25 cellular contexts compared by ENCODE assay signal in genomic region chr7:141203177-141203576, GRCh38.
"Had no signal": no experiment of that assay in that cellular context is flagged by ENCODE, and none has a peak within 500 bp of the region (broad histone marks: within the 10 kb centered on the region; RNA-seq: fewer than 3 reads in every experiment).

No MANE protein-coding gene starts in this region.

- ATAC-seq: natural killer cell; sciatic nerve; stimulated activated naive B cell treated with anti-CD40 and anti-IgM and Interleukin-4, amounts not matched to agents 10 μg/mL and 1 μg/mL and 100 μg/mL, for 72 hours; stimulated activated naive CD8-positive, alpha-beta T cell treated with anti-CD3 and anti-CD28 coated beads, Interleukin-15, Interleukin-2, amounts not matched to agents 100 U/mL and 50 U/mL, for 24 hours had no signal

- H3K27ac ChIP-seq: hepatocyte, left ventricle myocardium inferior, ovary, right atrium auricular region, skin epidermis, stomach, testis, vagina had no signal

- H3K4me2 ChIP-seq: hepatocyte had no signal

- H3K36me3 Mint-ChIP-seq: mesothelial cell of epicardium; naive B cell; natural killer cell; stimulated activated naive B cell treated with anti-CD40 and anti-IgM and Interleukin-4, amounts not matched to agents 10 μg/mL and 1 μg/mL and 100 μg/mL, for 72 hours; type B pancreatic cell had no signal

- H3K27ac Mint-ChIP-seq: mesothelial cell of epicardium; natural killer cell; nephron progenitor cell; progenitor cell of endocrine pancreas; stimulated activated naive B cell treated with anti-CD40 and anti-IgM and Interleukin-4, amounts not matched to agents 10 μg/mL and 1 μg/mL and 100 μg/mL, for 72 hours; type B pancreatic cell had no signal

- H3K9me3 ChIP-seq: left ventricle myocardium inferior, ovary, right atrium auricular region, stomach, testis, thyroid gland, vagina had no signal

- H2AFZ ChIP-seq: hepatocyte had no signal

- DNase-seq: islet precursor cell; left ventricle myocardium inferior; mesendoderm; naive B cell; natural killer cell; nephron progenitor cell; ovary; stimulated activated CD4-positive, alpha-beta T cell treated with anti-CD3 and anti-CD28 coated beads, Interleukin-12 subunit alpha, Interleukin-12 subunit beta, amount 100 ng/mL, for 4 hours; stimulated activated CD4-positive, alpha-beta T cell treated with anti-CD3 and anti-CD28 coated beads, Interleukin-15, amount 100 ng/mL, for 24 hours; stimulated activated CD4-positive, alpha-beta T cell treated with anti-CD3 and anti-CD28 coated beads, Interleukin-2, amount 100 ng/mL, for 24 hours; stimulated activated CD4-positive, alpha-beta T cell treated with anti-CD3 and anti-CD28 coated beads, Interleukin-4, amount 100 ng/mL, for 1 hour; stimulated activated naive B cell treated with anti-CD40 and anti-IgM and Interleukin-4, amounts not matched to agents 10 μg/mL and 1 μg/mL and 100 μg/mL, for 72 hours; stimulated activated naive CD8-positive, alpha-beta T cell treated with anti-CD3 and anti-CD28 coated beads, Interleukin-15, Interleukin-2, amounts not matched to agents 100 U/mL and 50 U/mL, for 24 hours; stomach; testis had no signal

- H3K79me2 ChIP-seq: hepatocyte had no signal

- H3K4me1 Mint-ChIP-seq: naive B cell; natural killer cell; stimulated activated naive B cell treated with anti-CD40 and anti-IgM and Interleukin-4, amounts not matched to agents 10 μg/mL and 1 μg/mL and 100 μg/mL, for 72 hours had no signal

- H3K4me3 ChIP-seq: hepatocyte, left ventricle myocardium inferior, lung, ovary, right atrium auricular region, skin epidermis, stomach, testis, thyroid gland, vagina had no signal

- H3K4me1 ChIP-seq: left ventricle myocardium inferior, right atrium auricular region, stomach, testis, vagina had no signal

- H3K9me3 Mint-ChIP-seq: mesothelial cell of epicardium; natural killer cell; nephron progenitor cell; stimulated activated naive B cell treated with anti-CD40 and anti-IgM and Interleukin-4, amounts not matched to agents 10 μg/mL and 1 μg/mL and 100 μg/mL, for 72 hours; type B pancreatic cell had no signal

- H3K36me3 ChIP-seq: left ventricle myocardium inferior, ovary, right atrium auricular region, stomach, thyroid gland, vagina had no signal

- H3K27me3 ChIP-seq: hepatocyte, ovary, right atrium auricular region, stomach, testis, thyroid gland, vagina had no signal

- H3K4me3 Mint-ChIP-seq: mesothelial cell of epicardium; naive B cell; natural killer cell; nephron progenitor cell; stimulated activated naive B cell treated with anti-CD40 and anti-IgM and Interleukin-4, amounts not matched to agents 10 μg/mL and 1 μg/mL and 100 μg/mL, for 72 hours; type B pancreatic cell had no signal
